Comparison of ENCODE assay signal across 11 cellular contexts in genomic region chr2:68637-69036, GRCh38. TPM values are rescaled to one million over a fixed set of nuclear protein-coding genes. Genes with fewer than 3 reads are reported as not detected.
DNase-seq lines count a peak whose midpoint lies in the region; ATAC-seq, FAIRE-seq and TF ChIP-seq lines count a peak whose summit lies in the region.
"Not testable (repeated sequence)": the region's sequence is repeated elsewhere in the genome, so short reads cannot be mapped to it uniquely, and the experiment has no call there.
"Had no signal": no experiment of that assay in that cellular context is flagged by ENCODE, and none has a peak within 500 bp of the region (broad histone marks: within the 10 kb centered on the region; RNA-seq: fewer than 3 reads in every experiment).

No MANE protein-coding gene starts in this region.

- not testable (repeated sequence) for H3K79me1 ChIP-seq in H1 (ENCODE audit: low read depth, low read length)

- TF ChIP-seq CTCF in body of pancreas (IDR thresholded peaks at IDR 0.05); H1 (IDR thresholded peaks at IDR 0.05; ENCODE audit: control extremely low read depth in 1 of 3, insufficient read depth in 1 of 3, low read depth in 1 of 3, low read length in 3 of 3); foreskin keratinocyte (conservative IDR thresholded peaks at IDR 0.05); transverse colon (IDR thresholded peaks at IDR 0.05): not testable (repeated sequence)

- H4K5ac ChIP-seq in H1 (ENCODE audit: insufficient read length, low read depth, low read length): not testable (repeated sequence)

- not testable (repeated sequence) for TF ChIP-seq RAD21 in H1 (IDR thresholded peaks at IDR 0.05 in 1 of 2, conservative IDR thresholded peaks at IDR 0.05 in 1 of 2; ENCODE audit: low read depth in 2 of 2, low read length in 2 of 2)

- not testable (repeated sequence) for ATAC-seq in body of pancreas
- ATAC-seq in foreskin keratinocyte: peak; percentile 59

- DNase-seq in GM12891 (ENCODE audit: insufficient read length, low spot score); HTR-8/SVneo (ENCODE audit: insufficient read length, low spot score); body of pancreas; H1 (ENCODE audit: low read depth in 1 of 2, low spot score in 2 of 2); transverse colon: not testable (repeated sequence)
- DNase-seq in RKO (ENCODE audit: low spot score) (peak; percentile 54), foreskin keratinocyte (peak in 1 of 2 donors; percentile 56)

- not testable (repeated sequence) for H2BK120ac ChIP-seq in H1 (replicated peaks; ENCODE audit: low read depth, low read length)

- not testable (repeated sequence) for H3K4me2 ChIP-seq in H1 (ENCODE audit: insufficient read depth in 1 of 2, low read depth in 2 of 2, low read length in 2 of 2)

- not testable (repeated sequence) for TF ChIP-seq EP300 in H1 (IDR thresholded peaks at IDR 0.05; ENCODE audit: borderline replicate concordance in 1 of 2, low read depth in 2 of 2, low read length in 2 of 2); transverse colon (IDR thresholded peaks at IDR 0.05; ENCODE audit: low read depth)

- H4K8ac ChIP-seq in H1 (ENCODE audit: extremely low read depth, insufficient read depth, low read length): not testable (repeated sequence)

- H4K91ac ChIP-seq in H1 (replicated peaks; ENCODE audit: insufficient read length, low read length): not testable (repeated sequence)

- not testable (repeated sequence) for H3K18ac ChIP-seq in H1 (ENCODE audit: extremely low read depth, low read length)

- H2AK5ac ChIP-seq in H1 (ENCODE audit: low read depth, low read length): not testable (repeated sequence)

- H2AFZ ChIP-seq in H1 (ENCODE audit: low read length): not testable (repeated sequence)

- peak overlapping the region in 3 of 4 donors; percentile 75 to 84 (median 83) for H3K27ac ChIP-seq in body of pancreas
- H3K27ac ChIP-seq in H1 (ENCODE audit: low read depth, low read length); foreskin keratinocyte: not testable (repeated sequence)
- peak overlapping the region; percentile 65 to 85 (median 76) for H3K27ac ChIP-seq in transverse colon

- not testable (repeated sequence) for H3K14ac ChIP-seq in H1 (ENCODE audit: insufficient read length)

- not testable (repeated sequence) for H4K20me1 ChIP-seq in H1 (replicated peaks in 1 of 2; ENCODE audit: control insufficient read depth in 1 of 2, insufficient read depth in 2 of 2, low read length in 2 of 2)

- not testable (repeated sequence) for H3K4ac ChIP-seq in H1 (replicated peaks; ENCODE audit: insufficient read length, low read depth, low read length)

- H3K23me2 ChIP-seq in H1 (ENCODE audit: low read depth, low read length): not testable (repeated sequence)

- not testable (repeated sequence) for H3K79me2 ChIP-seq in H1 (ENCODE audit: control insufficient read depth in 1 of 2, insufficient read depth in 2 of 2, low read length in 2 of 2)

- H2BK5ac ChIP-seq in H1 (ENCODE audit: low read depth, low read length): not testable (repeated sequence)

- H3K4me1 ChIP-seq in body of pancreas (peaks cover 24% of the 10 kb centered on the region), H1 (replicated peaks in 1 of 4; ENCODE audit: control insufficient read depth in 3 of 4, insufficient read depth in 4 of 4, low read length in 3 of 4) (peaks cover 0 to 12% (median 5%) of the 10 kb centered on the region in 4 experiments; a peak in 5 of 7 replicates), foreskin keratinocyte (peaks cover 33% of the 10 kb centered on the region), transverse colon (peaks cover 0 to 14% (median 9%) of the 10 kb centered on the region in 4 donors)

- CTCF ChIA-PET in H1 (lab: Charles Lee; ENCODE audit: partially characterized antibody): interaction anchor here (2.0 kb wide), 1 partner anchor 46 kb away, joined by 6 read pairs; no protein-coding TSS in a partner anchor

- H3K27me3 ChIP-seq in body of pancreas; H1 (replicated peaks in 1 of 4; ENCODE audit: control insufficient read depth in 3 of 4, extremely low read depth in 1 of 4, insufficient read depth in 3 of 4, low read length in 3 of 4); foreskin keratinocyte; transverse colon: not testable (repeated sequence)

- H2BK20ac ChIP-seq in H1 (ENCODE audit: low read length): not testable (repeated sequence)

- in situ Hi-C loops in transverse colon (cut with MboI; ENCODE audit: low pct_ligation_motif_present in 1 of 4, low pct_unique_long_range_greater_than_20kb in 1 of 4, low sequenced_read_pairs in 3 of 4): not testable (repeated sequence)

- TF ChIP-seq POLR2A in GM12891 (IDR thresholded peaks at IDR 0.05; ENCODE audit: low read depth, low read length); body of pancreas (IDR thresholded peaks at IDR 0.05); H1 (IDR thresholded peaks at IDR 0.05; ENCODE audit: control extremely low read depth in 1 of 2, low read depth in 2 of 2, low read length in 2 of 2); transverse colon (IDR thresholded peaks at IDR 0.05): not testable (repeated sequence)

- not testable (repeated sequence) for H2BK15ac ChIP-seq in H1 (ENCODE audit: low read length)

- POLR2A ChIA-PET in H1 (lab: Charles Lee; ENCODE audit: partially characterized antibody): not testable (repeated sequence)

- not testable (repeated sequence) for H3K36me3 ChIP-seq in body of pancreas (replicated peaks in 1 of 2; ENCODE audit: insufficient read depth in 1 of 2, low read depth in 2 of 2); H1 (ENCODE audit: control insufficient read depth in 2 of 4, insufficient read depth in 4 of 4, low read length in 3 of 4); transverse colon

- FAIRE-seq in GM12891 (lab: Jason Lieb, UNC): peak; percentile 48
- peak; percentile 84 for FAIRE-seq in HTR-8/SVneo (lab: Jason Lieb, UNC)
- FAIRE-seq in H1 (lab: Jason Lieb, UNC): peak; percentile 80

- not testable (repeated sequence) for H3K9ac ChIP-seq in H1 (replicated peaks in 1 of 4; ENCODE audit: extremely low read depth in 1 of 4, low read depth in 3 of 4, low read length in 3 of 4)

- not testable (repeated sequence) for H3K9me3 ChIP-seq in body of pancreas; H1 (ENCODE audit: insufficient read depth in 2 of 2, low read depth in 1 of 2, low read length in 1 of 2); transverse colon

- H3K56ac ChIP-seq in H1 (replicated peaks; ENCODE audit: insufficient read length, low read depth, low read length): not testable (repeated sequence)

- H3K23ac ChIP-seq in H1 (ENCODE audit: insufficient read length): not testable (repeated sequence)

- H2BK12ac ChIP-seq in H1 (ENCODE audit: low read depth, low read length): not testable (repeated sequence)

- WGBS in body of pancreas, 2 donors: 49 to 56% methylated on average over 5 of the region's 5 CpGs
- 85% methylated on average over 5 of the region's 5 CpGs; no CpG with 5 or more reads in 1 of the 2 experiments for WGBS in H1 (ENCODE audit: extremely low coverage in 1 of 2, insufficient coverage in 1 of 2, insufficient read length in 1 of 2, insufficient replicate concordance in 2 of 2, low coverage in 1 of 2, low lambda C conversion rate in 2 of 2, missing lambda C conversion rate in 1 of 2), 2 experiments
- 22 to 42% methylated on average over 2 to 5 of the region's 5 CpGs for WGBS in transverse colon (ENCODE audit: low coverage in 1 of 2), 2 donors

- intact Hi-C loops in body of pancreas (cut with DNase I); transverse colon (cut with DNase I; ENCODE audit: low total_unique reads): not testable (repeated sequence)

- H3K4me3 ChIP-seq in body of pancreas; H1 (ENCODE audit: extremely low read depth in 1 of 4, insufficient read depth in 2 of 4, low read depth in 3 of 4, low read length in 4 of 4); transverse colon: not testable (repeated sequence)

RNA-seq across cellular contexts. Expression of gene FAM110C, which starts 22.3 kb away (rescaled TPM):
- not detected for polyA plus RNA-seq in GM12891 (2012; ENCODE audit: low read depth, missing spikeins)
- total RNA-seq in body of pancreas (10 to 100 TPM; 16.6 to 20.4 TPM), foreskin keratinocyte (10.6 and 11.9 TPM in 2 replicates), transverse colon (10 to 100 TPM; 23.7 to 53.9 (median 41.8) TPM)
- total RNA-seq in H1 (2021; fragmentation: NEBNext Ultra II Directional; extraction: Animal tissue kit (Norgen Biotek cat#: 25700)): 13.2 and 15.4 TPM in 2 replicates
- polyA plus RNA-seq in H1 (2011; rRNA removed) (3.4 and 4.8 TPM in 2 replicates), foreskin keratinocyte (5.7 and 6.0 TPM in 2 replicates)
- 5.9 TPM for polyA plus RNA-seq in H1 (2011; cell fraction: cytosol; rRNA removed)
- polyA plus RNA-seq in H1 (2011; cell fraction: nucleus; rRNA removed): 5.7 TPM
- polyA plus RNA-seq in H1 (2012, experiment 1 of 2): 5.3 to 17.2 TPM (median 8.3 TPM) in 4 replicates
- polyA plus RNA-seq in H1 (2012, experiment 2 of 2): 5.9 TPM
- polyA plus RNA-seq in H1 (2013, experiment 1 of 2): 9.4 TPM
- polyA plus RNA-seq in H1 (2013, experiment 2 of 2): 10.3 TPM
- 2.6 and 3.4 TPM in 2 replicates for polyA minus RNA-seq in H1 (2011; rRNA and poly(A)+ RNA removed)
- polyA minus RNA-seq in H1 (2011; cell fraction: cytosol; rRNA and poly(A)+ RNA removed): 4.6 TPM
- polyA minus RNA-seq in H1 (2011; cell fraction: nucleus; rRNA and poly(A)+ RNA removed): 10.6 TPM
- total RNA-seq: A172, G401, GM12878, HFFc6 had no signal
- polyA plus RNA-seq: GM12878 had no signal
